17 cellular contexts compared by ENCODE assay signal in the genomic region with DNA sequence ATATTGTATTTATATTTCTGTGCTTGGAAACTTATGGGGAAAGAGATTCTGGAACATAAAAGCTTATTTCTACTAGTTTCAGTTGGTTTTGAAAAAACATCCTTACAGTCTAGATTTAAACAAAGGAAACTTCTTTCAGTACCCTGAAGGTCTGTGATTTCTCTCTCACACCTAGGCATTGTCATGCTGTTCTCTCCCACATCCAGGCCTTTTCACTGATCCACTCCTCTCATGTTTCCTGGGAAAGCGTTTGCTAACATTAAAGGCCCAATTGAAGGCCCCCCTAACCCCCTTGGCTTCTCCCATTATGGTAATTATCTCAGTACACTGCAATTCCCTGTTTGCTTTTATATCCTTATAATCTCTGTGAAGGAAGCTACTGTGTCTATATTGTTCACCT. TPM values are rescaled to one million over a fixed set of nuclear protein-coding genes. Genes with fewer than 3 reads are reported as not detected.
DNase-seq lines count a peak whose midpoint lies in the region; ATAC-seq, FAIRE-seq and TF ChIP-seq lines count a peak whose summit lies in the region.
"Had no signal": no experiment of that assay in that cellular context is flagged by ENCODE, and none has a peak within 500 bp of the region (broad histone marks: within the 10 kb centered on the region; RNA-seq: fewer than 3 reads in every experiment).

No MANE protein-coding gene starts in this region.

- H3K56ac ChIP-seq in IMR-90 (ENCODE audit: extremely low read depth, insufficient read depth, low read length), result no peak overlapping the region

- H3K9me3 ChIP-seq in IMR-90 (ENCODE audit: control insufficient read depth, insufficient read depth, low read length) (peaks cover 49% of the 10 kb centered on the region), left ventricle myocardium inferior (replicated peaks) (peaks cover 99% of the 10 kb centered on the region), skeletal muscle tissue (ENCODE audit: control insufficient read depth in 3 of 3, low read length in 3 of 3) (peaks cover 11 to 33% (median 30%) of the 10 kb centered on the region in 3 donors), HepG2 (ENCODE audit: low read length) (peaks cover 30% of the 10 kb centered on the region)

- in situ Hi-C loops in IMR-90 (cut with MboI; ENCODE audit: low sequenced_read_pairs) (no loop called here), HepG2 (cut with HindIII; ENCODE audit: extremely low pct_ligation_motif_present, low pct_unique_long_range_greater_than_20kb) (no loop called here)

- CTCF ChIA-PET in IMR-90 (lab: Yijun Ruan, JAX) (interaction anchor here (1.0 kb wide), 1 partner anchor 225 kb away, joined by 4 read pairs; no protein-coding TSS in a partner anchor), HepG2 (lab: Yijun Ruan, JAX; ENCODE audit: low intra/inter-chr PET ratio, low total read pairs) (no interaction called here)

- H3K9me1 ChIP-seq in IMR-90 (ENCODE audit: insufficient read depth, low read length), result no peaks in the 10 kb centered on the region

- H3K36me3 ChIP-seq in IMR-90 (ENCODE audit: control insufficient read depth, insufficient read depth, low read length), result peaks cover 4% of the 10 kb centered on the region; the same call in 1 of the 2 replicates
- peaks cover 10% of the 10 kb centered on the region for H3K36me3 ChIP-seq in left ventricle myocardium inferior
- H3K36me3 ChIP-seq in skeletal muscle tissue (ENCODE audit: control insufficient read depth in 3 of 3, insufficient read depth in 3 of 3, low read length in 3 of 3), result no peaks in the 10 kb centered on the region
- H3K36me3 ChIP-seq in HepG2 (replicated peaks in 1 of 2; ENCODE audit: control insufficient read depth in 1 of 2, insufficient read depth in 2 of 2, low read length in 2 of 2), result no peaks in the 10 kb centered on the region

- DNase-seq in IMR-90 (no peak), left ventricle myocardium inferior (no peak), HepG2 (ENCODE audit: low spot score) (no peak), NCI-H345 (lab: John Stamatoyannopoulos, UW) (no peak)
- DNase-seq: BE2C; CD4-positive, alpha-beta memory T cell; DMS153; DMS79 treated with DMSO at 0.1 percent for 48 hours; EL; H7 had no signal

- H3K79me2 ChIP-seq in HepG2 (ENCODE audit: insufficient read depth, low read length), result no peaks in the 10 kb centered on the region

- H3K4me2 ChIP-seq in IMR-90 (ENCODE audit: low read depth, low read length), result peak overlapping the region; percentile 32; the same call in 1 of the 2 replicates
- H3K4me2 ChIP-seq in HepG2 (ENCODE audit: low read depth, low read length), result no peak overlapping the region
- H3K4me2 ChIP-seq: A549, GM23338 had no signal

- H4K20me1 ChIP-seq in IMR-90 (ENCODE audit: insufficient read depth, low read length) (no peaks in the 10 kb centered on the region), HepG2 (ENCODE audit: insufficient read depth, low read length) (no peaks in the 10 kb centered on the region)

- BruUV-seq in IMR-90 (replicated peaks; lab: Mats Ljungman, UMichigan) (no TSS peak), HepG2 (replicated peaks; lab: Mats Ljungman, UMichigan) (no TSS peak)

- H2AFZ ChIP-seq in IMR-90 (replicated peaks; ENCODE audit: low read length, poor library complexity) (no peak overlapping the region), HepG2 (ENCODE audit: low read length) (no peak overlapping the region)
- H2AFZ ChIP-seq: GM23338 had no signal

- no peak overlapping the region for H3K14ac ChIP-seq in IMR-90 (replicated peaks; ENCODE audit: low read depth, low read length)

- H3K9ac ChIP-seq in IMR-90 (ENCODE audit: low read depth, low read length) (no peak overlapping the region), skeletal muscle tissue (ENCODE audit: low read depth in 1 of 3, low read length in 3 of 3) (peak overlapping the region in 1 of 3 donors; percentile 36), HepG2 (ENCODE audit: insufficient read depth, low read depth, low read length) (no peak overlapping the region)

- no peak overlapping the region for H4K5ac ChIP-seq in IMR-90 (ENCODE audit: low read depth, low read length)

- H3K23ac ChIP-seq in IMR-90 (ENCODE audit: low read depth, low read length), result no peak overlapping the region

- H2BK15ac ChIP-seq in IMR-90 (ENCODE audit: low read depth, low read length), result no peak overlapping the region

- no peak for FAIRE-seq in HepG2 (lab: Jason Lieb, UNC)
- FAIRE-seq: G401.6, GM12891 had no signal

- no peak overlapping the region for H4K91ac ChIP-seq in IMR-90 (ENCODE audit: insufficient read depth, low read depth, low read length)

- no peak for ATAC-seq in IMR-90 (ENCODE audit: low read depth)
- no peak for ATAC-seq in HepG2
- ATAC-seq: A549, GM23338 had no signal

- no peak overlapping the region for H2AK9ac ChIP-seq in IMR-90 (replicated peaks; ENCODE audit: low read depth, low read length, poor library complexity)

- no peak overlapping the region for H3K4ac ChIP-seq in IMR-90 (ENCODE audit: low read depth, low read length)

- H3K4me3 ChIP-seq in IMR-90 (ENCODE audit: insufficient read depth, low read depth, low read length), result no peak overlapping the region
- H3K4me3 ChIP-seq in WI38 (ENCODE audit: low read depth, low read length), result 0 out of 2 replicates have a peak overlapping the region, but pooled peaks have one; percentile 1
- H3K4me3 ChIP-seq in left ventricle myocardium inferior, result peak overlapping the region; percentile 65
- H3K4me3 ChIP-seq in skeletal muscle tissue (ENCODE audit: low read length in 3 of 3), result peak overlapping the region in 1 of 3 donors; percentile 11
- no peak overlapping the region for H3K4me3 ChIP-seq in HepG2 (replicated peaks in 1 of 3; ENCODE audit: insufficient read depth in 1 of 3, low read depth in 2 of 3, low read length in 3 of 3)
- H3K4me3 ChIP-seq: A549, GM23338 had no signal

- POLR2A ChIA-PET in IMR-90 (lab: Charles Lee; ENCODE audit: unreplicated experiment) (interaction anchor here (0.6 kb wide), 1 partner anchor 653 kb away, joined by 4 read pairs; no protein-coding TSS in a partner anchor), HepG2 (lab: Yijun Ruan, JAX) (no interaction called here)

- WGBS in IMR-90 (ENCODE audit: extremely low coverage in 2 of 2, insufficient read length in 1 of 2), 2 experiments, result no CpG with 5 or more reads among the region's 1 CpG
- 0% methylated on average over 1 of the region's 1 CpG for WGBS in HepG2 (ENCODE audit: low lambda C conversion rate)

- TF ChIP-seq EP300 in HepG2 (IDR thresholded peaks at IDR 0.05; ENCODE audit: low read depth in 2 of 2, low read length in 2 of 2) (no peak), HepG2 (CRISPR knock-in tag; IDR thresholded peaks at IDR 0.05; ENCODE audit: borderline replicate concordance) (no peak)

- H3K18ac ChIP-seq in IMR-90 (ENCODE audit: low read depth, low read length), result no peak overlapping the region

- TF ChIP-seq POLR2A in IMR-90 (IDR thresholded peaks at IDR 0.05; ENCODE audit: low read depth, low read length), result no peak
- no peak for TF ChIP-seq POLR2A in HepG2 (IDR thresholded peaks at IDR 0.05; ENCODE audit: insufficient read depth in 1 of 2, low read depth in 2 of 2, low read length in 2 of 2)

- H2AK5ac ChIP-seq in IMR-90 (ENCODE audit: low read depth, low read length), result no peak overlapping the region

- intact Hi-C loops in IMR-90 (cut with micrococcal nuclease), result no loop called here
- intact Hi-C loops in left ventricle myocardium inferior (cut with micrococcal nuclease), result no loop called here
- intact Hi-C loops in HepG2 (cut with micrococcal nuclease; ENCODE audit: unreplicated experiment), result no loop called here

- H2BK5ac ChIP-seq in IMR-90 (ENCODE audit: low read depth, low read length, poor library complexity, severe bottlenecking), result no peak overlapping the region

- H3K27ac ChIP-seq in IMR-90 (ENCODE audit: insufficient read depth, low read length) (no peak overlapping the region), left ventricle myocardium inferior (replicated peaks) (peak overlapping the region; percentile 84), skeletal muscle tissue (ENCODE audit: low read depth, low read length) (peak overlapping the region; percentile 26), HepG2 (ENCODE audit: extremely low read length, insufficient read depth, low read length) (no peak overlapping the region)
- H3K27ac ChIP-seq: A549, C4-2B had no signal

- no peak for TF ChIP-seq RAD21 in IMR-90 (IDR thresholded peaks at IDR 0.05; ENCODE audit: low read length)
- no peak for TF ChIP-seq RAD21 in HepG2 (CRISPR knock-in tag; IDR thresholded peaks at IDR 0.05)

- dilution Hi-C loops in IMR-90 (cut with HindIII; ENCODE audit: low sequenced_read_pairs, unreplicated experiment), result no loop called here

- H3K4me1 ChIP-seq in IMR-90 (ENCODE audit: control insufficient read depth, insufficient read depth, low read length), result no peaks in the 10 kb centered on the region
- H3K4me1 ChIP-seq in left ventricle myocardium inferior, result peaks cover 21% of the 10 kb centered on the region
- H3K4me1 ChIP-seq in skeletal muscle tissue (ENCODE audit: control insufficient read depth in 3 of 3, insufficient read depth in 3 of 3, low read length in 3 of 3), result no peaks in the 10 kb centered on the region
- no peaks in the 10 kb centered on the region for H3K4me1 ChIP-seq in HepG2 (ENCODE audit: insufficient read depth, low read length)
- H3K4me1 ChIP-seq: A549, BE2C had no signal

- TF ChIP-seq CTCF in IMR-90 (conservative IDR thresholded peaks at IDR 0.05; ENCODE audit: low read depth, low read length), result no peak
- no peak for TF ChIP-seq CTCF in WI38 (IDR thresholded peaks at IDR 0.05; ENCODE audit: low read depth, low read length)
- TF ChIP-seq CTCF in left ventricle myocardium inferior (IDR thresholded peaks at IDR 0.05; ENCODE audit: borderline replicate concordance), result no peak
- no peak for TF ChIP-seq CTCF in HepG2 (CRISPR knock-in tag; IDR thresholded peaks at IDR 0.05)

- H3K27me3 ChIP-seq in IMR-90 (ENCODE audit: control insufficient read depth, insufficient read depth, low read length) (no peaks in the 10 kb centered on the region; the same call in 1 of the 2 replicates), left ventricle myocardium inferior (ENCODE audit: low read depth) (no peaks in the 10 kb centered on the region), skeletal muscle tissue (ENCODE audit: control insufficient read depth in 3 of 3, insufficient read depth in 3 of 3, low read length in 3 of 3) (peaks cover 0 to 10% (median 7%) of the 10 kb centered on the region in 3 donors), HepG2 (ENCODE audit: control insufficient read depth in 1 of 2, insufficient read depth in 2 of 2, low read length in 2 of 2) (no peaks in the 10 kb centered on the region)
- H3K27me3 ChIP-seq: BE2C had no signal

- H3K79me1 ChIP-seq in IMR-90 (ENCODE audit: low read depth in 1 of 2, low read length in 2 of 2), result no peaks in the 10 kb centered on the region

- no peak overlapping the region for H2BK120ac ChIP-seq in IMR-90 (ENCODE audit: low read depth, low read length)

- no peak overlapping the region for H2BK20ac ChIP-seq in IMR-90 (ENCODE audit: low read depth, low read length)

- H4K8ac ChIP-seq in IMR-90 (ENCODE audit: low read depth in 2 of 2, low read length in 2 of 2), result no peak overlapping the region

RNA-seq across cellular contexts. Expression of a gene that starts 0.9 kb away (rescaled TPM):
- total RNA-seq in IMR-90 (2012; rRNA removed) (1.4 and 1.7 TPM in 2 replicates), left ventricle myocardium inferior (12.2 TPM), skeletal muscle tissue (2.1 TPM), HepG2 (2016; rRNA removed; fragmentation: Illumina TruSeq; extraction: Trizol) (not detected in 2 replicates)
- polyA plus RNA-seq in IMR-90 (2012; rRNA removed) (1.6 and 1.8 TPM in 2 replicates), HepG2 (2011; rRNA removed) (0.03 and 0.05 TPM in 2 replicates)
- polyA plus RNA-seq in IMR-90 (2012; cell fraction: cytosol; rRNA removed), result 1.6 and 2.1 TPM in 2 replicates
- polyA plus RNA-seq in IMR-90 (2012; cell fraction: nucleus; rRNA removed; ENCODE audit: low replicate concordance), result 4.1 and 4.4 TPM in 2 replicates
- not detected in 2 replicates for total RNA-seq in HepG2 (2016; cell fraction: cytosol; rRNA removed; fragmentation: Illumina TruSeq; extraction: Trizol; ENCODE audit: low read depth)
- total RNA-seq in HepG2 (2016; cell fraction: insoluble cytoplasmic fraction; rRNA removed; fragmentation: Illumina TruSeq; extraction: Trizol), result not detected in 2 replicates
- total RNA-seq in HepG2 (2016; cell fraction: membrane; rRNA removed; fragmentation: Illumina TruSeq; extraction: Trizol), result not detected in 2 replicates
- total RNA-seq in HepG2 (2016; cell fraction: nucleus; rRNA removed; fragmentation: Illumina TruSeq; extraction: Trizol), result 0.28 TPM in 1 of 2 replicates, not detected in the other
- polyA plus RNA-seq in HepG2 (2011; cell fraction: cytosol; rRNA removed), result 0.01 and 0.03 TPM in 2 replicates
- polyA plus RNA-seq in HepG2 (2011; cell fraction: nucleus; rRNA removed), result 0.19 and 0.27 TPM in 2 replicates
- 0.07 TPM in 1 of 2 replicates, not detected in the other for polyA plus RNA-seq in HepG2 (2012)
- polyA plus RNA-seq in HepG2 (2016; cell fraction: cytosol; fragmentation: Illumina TruSeq; extraction: Trizol; ENCODE audit: low read depth), result not detected in 2 replicates
- polyA plus RNA-seq in HepG2 (2016; cell fraction: insoluble cytoplasmic fraction; fragmentation: Illumina TruSeq; extraction: Trizol; ENCODE audit: low read depth), result not detected in 2 replicates
- polyA plus RNA-seq in HepG2 (2016; cell fraction: membrane; fragmentation: Illumina TruSeq; extraction: Trizol; ENCODE audit: low read depth), result not detected in 2 replicates
- not detected in 2 replicates for polyA plus RNA-seq in HepG2 (2016; cell fraction: nucleus; fragmentation: Illumina TruSeq; extraction: Trizol; ENCODE audit: insufficient read depth, low read depth)
- polyA minus RNA-seq in HepG2 (2011; rRNA and poly(A)+ RNA removed; ENCODE audit: low replicate concordance), result 0.08 TPM in 1 of 2 replicates, not detected in the other
- not detected in 2 replicates for polyA minus RNA-seq in HepG2 (2011; cell fraction: cytosol; rRNA and poly(A)+ RNA removed)
- polyA minus RNA-seq in HepG2 (2011; cell fraction: nucleus; rRNA and poly(A)+ RNA removed), result 0.26 and 0.37 TPM in 2 replicates
- polyA plus RNA-seq: A549 had no signal

RNA-seq across cellular contexts. Expression of a gene that starts 4.2 kb away (rescaled TPM):
- 3.3 and 3.4 TPM in 2 replicates for total RNA-seq in IMR-90 (2012; rRNA removed)
- 3.6 and 4.0 TPM in 2 replicates for polyA plus RNA-seq in IMR-90 (2012; rRNA removed)
- 2.9 and 4.5 TPM in 2 replicates for polyA plus RNA-seq in IMR-90 (2012; cell fraction: cytosol; rRNA removed)
- polyA plus RNA-seq in IMR-90 (2012; cell fraction: nucleus; rRNA removed; ENCODE audit: low replicate concordance), result 5.6 and 6.1 TPM in 2 replicates
- 7.8 TPM for total RNA-seq in left ventricle myocardium inferior
- 1.6 TPM for total RNA-seq in skeletal muscle tissue
- total RNA-seq in HepG2 (2016; rRNA removed; fragmentation: Illumina TruSeq; extraction: Trizol), result 0.04 TPM in 1 of 2 replicates, not detected in the other
- not detected in 2 replicates for total RNA-seq in HepG2 (2016; cell fraction: cytosol; rRNA removed; fragmentation: Illumina TruSeq; extraction: Trizol; ENCODE audit: low read depth)
- not detected in 2 replicates for total RNA-seq in HepG2 (2016; cell fraction: insoluble cytoplasmic fraction; rRNA removed; fragmentation: Illumina TruSeq; extraction: Trizol)
- not detected in 2 replicates for total RNA-seq in HepG2 (2016; cell fraction: membrane; rRNA removed; fragmentation: Illumina TruSeq; extraction: Trizol)
- total RNA-seq in HepG2 (2016; cell fraction: nucleus; rRNA removed; fragmentation: Illumina TruSeq; extraction: Trizol), result 0.09 TPM in 1 of 2 replicates, not detected in the other
- 0.09 and 0.11 TPM in 2 replicates for polyA plus RNA-seq in HepG2 (2011; rRNA removed)
- 0.06 and 0.07 TPM in 2 replicates for polyA plus RNA-seq in HepG2 (2011; cell fraction: cytosol; rRNA removed)
- polyA plus RNA-seq in HepG2 (2011; cell fraction: nucleus; rRNA removed), result 0.24 and 0.26 TPM in 2 replicates
- 0.07 TPM in 2 replicates for polyA plus RNA-seq in HepG2 (2012)
- not detected in 2 replicates for polyA plus RNA-seq in HepG2 (2016; cell fraction: cytosol; fragmentation: Illumina TruSeq; extraction: Trizol; ENCODE audit: low read depth)
- polyA plus RNA-seq in HepG2 (2016; cell fraction: insoluble cytoplasmic fraction; fragmentation: Illumina TruSeq; extraction: Trizol; ENCODE audit: low read depth), result 0.04 TPM in 1 of 2 replicates, not detected in the other
- not detected in 2 replicates for polyA plus RNA-seq in HepG2 (2016; cell fraction: membrane; fragmentation: Illumina TruSeq; extraction: Trizol; ENCODE audit: low read depth)
- 0.16 and 0.25 TPM in 2 replicates for polyA plus RNA-seq in HepG2 (2016; cell fraction: nucleus; fragmentation: Illumina TruSeq; extraction: Trizol; ENCODE audit: insufficient read depth, low read depth)
- 0.02 and 0.12 TPM in 2 replicates for polyA minus RNA-seq in HepG2 (2011; rRNA and poly(A)+ RNA removed; ENCODE audit: low replicate concordance)
- 0.09 TPM in 1 of 2 replicates, not detected in the other for polyA minus RNA-seq in HepG2 (2011; cell fraction: cytosol; rRNA and poly(A)+ RNA removed)
- polyA minus RNA-seq in HepG2 (2011; cell fraction: nucleus; rRNA and poly(A)+ RNA removed), result 0.50 and 0.52 TPM in 2 replicates
- total RNA-seq: H7 had no signal
- polyA plus RNA-seq: CD4-positive, alpha-beta memory T cell had no signal

RNA-seq across cellular contexts. Expression of a gene that starts 7.1 kb away (rescaled TPM):
- total RNA-seq in IMR-90 (2012; rRNA removed) (3.3 and 3.6 TPM in 2 replicates), left ventricle myocardium inferior (5.7 TPM), skeletal muscle tissue (1.6 TPM), HepG2 (2016; rRNA removed; fragmentation: Illumina TruSeq; extraction: Trizol) (0.95 and 2.6 TPM in 2 replicates)
- polyA plus RNA-seq in IMR-90 (2012; rRNA removed) (1.9 TPM in 2 replicates), HepG2 (2011; rRNA removed) (0.95 and 1.0 TPM in 2 replicates)
- polyA plus RNA-seq in IMR-90 (2012; cell fraction: cytosol; rRNA removed), result 1.2 and 2.0 TPM in 2 replicates
- 2.1 and 2.2 TPM in 2 replicates for polyA plus RNA-seq in IMR-90 (2012; cell fraction: nucleus; rRNA removed; ENCODE audit: low replicate concordance)
- 0.20 TPM in 1 of 2 replicates, not detected in the other for total RNA-seq in HepG2 (2016; cell fraction: cytosol; rRNA removed; fragmentation: Illumina TruSeq; extraction: Trizol; ENCODE audit: low read depth)
- 0.52 and 2.1 TPM in 2 replicates for total RNA-seq in HepG2 (2016; cell fraction: insoluble cytoplasmic fraction; rRNA removed; fragmentation: Illumina TruSeq; extraction: Trizol)
- total RNA-seq in HepG2 (2016; cell fraction: membrane; rRNA removed; fragmentation: Illumina TruSeq; extraction: Trizol), result 0.24 and 0.25 TPM in 2 replicates
- total RNA-seq in HepG2 (2016; cell fraction: nucleus; rRNA removed; fragmentation: Illumina TruSeq; extraction: Trizol), result 4.1 and 4.7 TPM in 2 replicates
- 0.38 and 0.39 TPM in 2 replicates for polyA plus RNA-seq in HepG2 (2011; cell fraction: cytosol; rRNA removed)
- 1.5 and 1.8 TPM in 2 replicates for polyA plus RNA-seq in HepG2 (2011; cell fraction: nucleus; rRNA removed)
- 0.60 and 1.1 TPM in 2 replicates for polyA plus RNA-seq in HepG2 (2012)
- 0.05 TPM in 1 of 2 replicates, not detected in the other for polyA plus RNA-seq in HepG2 (2016; cell fraction: cytosol; fragmentation: Illumina TruSeq; extraction: Trizol; ENCODE audit: low read depth)
- polyA plus RNA-seq in HepG2 (2016; cell fraction: insoluble cytoplasmic fraction; fragmentation: Illumina TruSeq; extraction: Trizol; ENCODE audit: low read depth), result 0.51 and 0.62 TPM in 2 replicates
- not detected in 2 replicates for polyA plus RNA-seq in HepG2 (2016; cell fraction: membrane; fragmentation: Illumina TruSeq; extraction: Trizol; ENCODE audit: low read depth)
- polyA plus RNA-seq in HepG2 (2016; cell fraction: nucleus; fragmentation: Illumina TruSeq; extraction: Trizol; ENCODE audit: insufficient read depth, low read depth), result 1.3 and 2.0 TPM in 2 replicates
- 0.14 and 3.6 TPM in 2 replicates for polyA minus RNA-seq in HepG2 (2011; rRNA and poly(A)+ RNA removed; ENCODE audit: low replicate concordance)
- 0.35 and 1.6 TPM in 2 replicates for polyA minus RNA-seq in HepG2 (2011; cell fraction: cytosol; rRNA and poly(A)+ RNA removed)
- polyA minus RNA-seq in HepG2 (2011; cell fraction: nucleus; rRNA and poly(A)+ RNA removed), result 8.9 and 10.6 TPM in 2 replicates
- total RNA-seq: H7 had no signal
- polyA plus RNA-seq: CD4-positive, alpha-beta memory T cell had no signal

RNA-seq across cellular contexts. Expression of a gene that starts 12.0 kb away (rescaled TPM):
- total RNA-seq in IMR-90 (2012; rRNA removed) (5.0 and 5.4 TPM in 2 replicates), left ventricle myocardium inferior (7.3 TPM), skeletal muscle tissue (1.0 TPM), HepG2 (2016; rRNA removed; fragmentation: Illumina TruSeq; extraction: Trizol) (0.15 and 0.58 TPM in 2 replicates)
- polyA plus RNA-seq in IMR-90 (2012; rRNA removed) (3.0 and 3.5 TPM in 2 replicates), HepG2 (2011; rRNA removed) (0.39 and 0.49 TPM in 2 replicates)
- 2.7 and 4.3 TPM in 2 replicates for polyA plus RNA-seq in IMR-90 (2012; cell fraction: cytosol; rRNA removed)
- 5.0 and 5.9 TPM in 2 replicates for polyA plus RNA-seq in IMR-90 (2012; cell fraction: nucleus; rRNA removed; ENCODE audit: low replicate concordance)
- not detected in 2 replicates for total RNA-seq in HepG2 (2016; cell fraction: cytosol; rRNA removed; fragmentation: Illumina TruSeq; extraction: Trizol; ENCODE audit: low read depth)
- 0.15 and 0.39 TPM in 2 replicates for total RNA-seq in HepG2 (2016; cell fraction: insoluble cytoplasmic fraction; rRNA removed; fragmentation: Illumina TruSeq; extraction: Trizol)
- total RNA-seq in HepG2 (2016; cell fraction: membrane; rRNA removed; fragmentation: Illumina TruSeq; extraction: Trizol), result 0.06 and 0.07 TPM in 2 replicates
- 1.9 and 2.1 TPM in 2 replicates for total RNA-seq in HepG2 (2016; cell fraction: nucleus; rRNA removed; fragmentation: Illumina TruSeq; extraction: Trizol)
- polyA plus RNA-seq in HepG2 (2011; cell fraction: cytosol; rRNA removed), result 0.17 and 0.18 TPM in 2 replicates
- polyA plus RNA-seq in HepG2 (2011; cell fraction: nucleus; rRNA removed), result 1.5 and 1.9 TPM in 2 replicates
- 0.16 and 0.28 TPM in 2 replicates for polyA plus RNA-seq in HepG2 (2012)
- polyA plus RNA-seq in HepG2 (2016; cell fraction: cytosol; fragmentation: Illumina TruSeq; extraction: Trizol; ENCODE audit: low read depth), result not detected in 2 replicates
- 0.11 TPM in 1 of 2 replicates, not detected in the other for polyA plus RNA-seq in HepG2 (2016; cell fraction: insoluble cytoplasmic fraction; fragmentation: Illumina TruSeq; extraction: Trizol; ENCODE audit: low read depth)
- polyA plus RNA-seq in HepG2 (2016; cell fraction: membrane; fragmentation: Illumina TruSeq; extraction: Trizol; ENCODE audit: low read depth), result not detected in 2 replicates
- 0.67 and 0.77 TPM in 2 replicates for polyA plus RNA-seq in HepG2 (2016; cell fraction: nucleus; fragmentation: Illumina TruSeq; extraction: Trizol; ENCODE audit: insufficient read depth, low read depth)
- polyA minus RNA-seq in HepG2 (2011; rRNA and poly(A)+ RNA removed; ENCODE audit: low replicate concordance), result 0.07 and 4.3 TPM in 2 replicates
- polyA minus RNA-seq in HepG2 (2011; cell fraction: cytosol; rRNA and poly(A)+ RNA removed), result 0.44 and 0.79 TPM in 2 replicates
- polyA minus RNA-seq in HepG2 (2011; cell fraction: nucleus; rRNA and poly(A)+ RNA removed), result 8.5 and 10.9 TPM in 2 replicates
- polyA plus RNA-seq: CD4-positive, alpha-beta memory T cell had no signal

RNA-seq across cellular contexts. Expression of a gene that starts 12.5 kb away (rescaled TPM):
- 0.83 and 0.90 TPM in 2 replicates for total RNA-seq in IMR-90 (2012; rRNA removed)
- polyA plus RNA-seq in IMR-90 (2012; rRNA removed), result 0.86 and 0.92 TPM in 2 replicates
- 0.75 and 0.84 TPM in 2 replicates for polyA plus RNA-seq in IMR-90 (2012; cell fraction: cytosol; rRNA removed)
- 1.6 and 1.7 TPM in 2 replicates for polyA plus RNA-seq in IMR-90 (2012; cell fraction: nucleus; rRNA removed; ENCODE audit: low replicate concordance)
- total RNA-seq in left ventricle myocardium inferior, result 3.1 TPM
- 0.52 TPM for total RNA-seq in skeletal muscle tissue
- total RNA-seq in HepG2 (2016; rRNA removed; fragmentation: Illumina TruSeq; extraction: Trizol), result 0.04 and 0.31 TPM in 2 replicates
- 0.10 TPM in 1 of 2 replicates, not detected in the other for total RNA-seq in HepG2 (2016; cell fraction: cytosol; rRNA removed; fragmentation: Illumina TruSeq; extraction: Trizol; ENCODE audit: low read depth)
- 0.07 and 0.17 TPM in 2 replicates for total RNA-seq in HepG2 (2016; cell fraction: insoluble cytoplasmic fraction; rRNA removed; fragmentation: Illumina TruSeq; extraction: Trizol)
- total RNA-seq in HepG2 (2016; cell fraction: membrane; rRNA removed; fragmentation: Illumina TruSeq; extraction: Trizol), result 0.03 and 0.06 TPM in 2 replicates
- 0.37 and 0.38 TPM in 2 replicates for total RNA-seq in HepG2 (2016; cell fraction: nucleus; rRNA removed; fragmentation: Illumina TruSeq; extraction: Trizol)
- polyA plus RNA-seq in HepG2 (2011; rRNA removed), result 0.40 TPM in 2 replicates
- polyA plus RNA-seq in HepG2 (2011; cell fraction: cytosol; rRNA removed), result 0.23 and 0.24 TPM in 2 replicates
- polyA plus RNA-seq in HepG2 (2011; cell fraction: nucleus; rRNA removed), result 0.83 and 0.87 TPM in 2 replicates
- 0.16 and 0.17 TPM in 2 replicates for polyA plus RNA-seq in HepG2 (2012)
- not detected in 2 replicates for polyA plus RNA-seq in HepG2 (2016; cell fraction: cytosol; fragmentation: Illumina TruSeq; extraction: Trizol; ENCODE audit: low read depth)
- 0.14 and 0.20 TPM in 2 replicates for polyA plus RNA-seq in HepG2 (2016; cell fraction: insoluble cytoplasmic fraction; fragmentation: Illumina TruSeq; extraction: Trizol; ENCODE audit: low read depth)
- polyA plus RNA-seq in HepG2 (2016; cell fraction: membrane; fragmentation: Illumina TruSeq; extraction: Trizol; ENCODE audit: low read depth), result 0.05 TPM in 1 of 2 replicates, not detected in the other
- 0.36 and 0.53 TPM in 2 replicates for polyA plus RNA-seq in HepG2 (2016; cell fraction: nucleus; fragmentation: Illumina TruSeq; extraction: Trizol; ENCODE audit: insufficient read depth, low read depth)
- polyA minus RNA-seq in HepG2 (2011; rRNA and poly(A)+ RNA removed; ENCODE audit: low replicate concordance), result 0.12 and 0.78 TPM in 2 replicates
- polyA minus RNA-seq in HepG2 (2011; cell fraction: cytosol; rRNA and poly(A)+ RNA removed), result 0.18 and 0.20 TPM in 2 replicates
- 1.3 and 2.0 TPM in 2 replicates for polyA minus RNA-seq in HepG2 (2011; cell fraction: nucleus; rRNA and poly(A)+ RNA removed)
- total RNA-seq: H7 had no signal
- polyA plus RNA-seq: CD4-positive, alpha-beta memory T cell had no signal

Comparison
In these comparisons a context has a peak if more than half of its experiments do, and no peak if none do; other contexts are left out.
1. H3K27ac ChIP-seq: peak in left ventricle myocardium inferior (single experiment) and skeletal muscle tissue (single experiment); none in IMR-90 (single experiment) and HepG2 (single experiment).
2. H3K4me3 ChIP-seq: peak in WI38 (single experiment) and left ventricle myocardium inferior (single experiment); none in IMR-90 (single experiment) and HepG2 (0 of 3).